1 cellular context compared by ENCODE assay signal in genomic region chr4:13953083-13953482, GRCh38.
TF ChIP-seq lines count a peak whose summit lies in the region.

No MANE protein-coding gene starts in this region.

TF ChIP-seq in WTC11, 78 proteins besides CTCF, POLR2A, EP300 and RAD21 (continued from another document):
- TF ChIP-seq CDX4 (CRISPR knock-in tag; IDR thresholded peaks at IDR 0.05; ENCODE audit: borderline replicate concordance) (no peak), TEAD4 (CRISPR knock-in tag; IDR thresholded peaks at IDR 0.05) (no peak), NFE2L1 (CRISPR knock-in tag; IDR thresholded peaks at IDR 0.05) (no peak), RORB (CRISPR knock-in tag; IDR thresholded peaks at IDR 0.05) (no peak), IRF1 (CRISPR knock-in tag; IDR thresholded peaks at IDR 0.05) (no peak), PREB (CRISPR knock-in tag; IDR thresholded peaks at IDR 0.05; ENCODE audit: borderline replicate concordance) (no peak), ZNF671 (CRISPR knock-in tag; IDR thresholded peaks at IDR 0.05) (no peak), ZNF317 (CRISPR knock-in tag; IDR thresholded peaks at IDR 0.05; ENCODE audit: borderline replicate concordance, low read depth) (no peak), MLX (CRISPR knock-in tag; IDR thresholded peaks at IDR 0.05) (no peak), ZNF425 (CRISPR knock-in tag; conservative IDR thresholded peaks at IDR 0.05) (no peak), EMX1 (CRISPR knock-in tag; IDR thresholded peaks at IDR 0.05) (no peak), NR3C1 (CRISPR knock-in tag; conservative IDR thresholded peaks at IDR 0.05; ENCODE audit: low read depth) (no peak), JAZF1 (CRISPR knock-in tag; IDR thresholded peaks at IDR 0.05) (no peak), ATF6 (CRISPR knock-in tag; IDR thresholded peaks at IDR 0.05) (no peak), ESRRA (CRISPR knock-in tag; IDR thresholded peaks at IDR 0.05; ENCODE audit: borderline replicate concordance) (no peak), FOXK1 (CRISPR knock-in tag; IDR thresholded peaks at IDR 0.05) (no peak)
